11 cellular contexts compared by ENCODE assay signal in genomic region chr17:37698132-37698615, GRCh38. TPM values are rescaled to one million over a fixed set of nuclear protein-coding genes. Genes with fewer than 3 reads are reported as not detected.
DNase-seq lines count a peak whose midpoint lies in the region; ATAC-seq, FAIRE-seq and TF ChIP-seq lines count a peak whose summit lies in the region.
"Had no signal": no experiment of that assay in that cellular context is flagged by ENCODE, and none has a peak within 500 bp of the region (broad histone marks: within the 10 kb centered on the region; RNA-seq: fewer than 3 reads in every experiment).

No MANE protein-coding gene starts in this region.

- H3K9me2 ChIP-seq in GM23248 (ENCODE audit: insufficient read depth) = no peaks in the 10 kb centered on the region

- no peak overlapping the region for H3K27ac Mint-ChIP-seq in WTC11

- CTCF ChIA-PET in WTC11 (lab: Charles Lee) = no interaction called here

- H4K20me1 ChIP-seq in GM23248 (ENCODE audit: insufficient read depth) (no peaks in the 10 kb centered on the region), keratinocyte (ENCODE audit: control insufficient read depth, extremely low read depth, insufficient read depth, low read length) (no peaks in the 10 kb centered on the region)

- H3K27me3 Mint-ChIP-seq in WTC11 (ENCODE audit: low read depth) = peaks cover 8% of the 10 kb centered on the region

- TF ChIP-seq CTCF in WTC11 (IDR thresholded peaks at IDR 0.05) (no peak), keratinocyte (optimal IDR thresholded peaks at IDR 0.05 in 1 of 3, IDR thresholded peaks at IDR 0.05 in 1 of 3, conservative IDR thresholded peaks at IDR 0.05 in 1 of 3; ENCODE audit: extremely low read depth in 1 of 3, insufficient read depth in 2 of 3, low read length in 3 of 3) (no peak), esophagus muscularis mucosa (IDR thresholded peaks at IDR 0.05) (no peak)

- H2AFZ ChIP-seq in GM23248 (no peak overlapping the region), keratinocyte (ENCODE audit: control insufficient read depth, low read length) (no peak overlapping the region)

- ATAC-seq in WTC11 = no peak
- ATAC-seq in HG02938 (IDR thresholded peaks at IDR 0.05; ENCODE audit: unreplicated experiment) = no peak
- no peak for ATAC-seq in HG02885 (IDR thresholded peaks at IDR 0.05; ENCODE audit: poor library complexity, unreplicated experiment)
- ATAC-seq in GM21528 (IDR thresholded peaks at IDR 0.05; ENCODE audit: low FRiP score, unreplicated experiment) = no peak

- H3K36me3 ChIP-seq in GM23248 (ENCODE audit: low read depth) (no peaks in the 10 kb centered on the region), keratinocyte (ENCODE audit: control insufficient read depth in 2 of 2, extremely low read depth in 1 of 2, insufficient read depth in 2 of 2, low read length in 2 of 2) (no peaks in the 10 kb centered on the region), esophagus muscularis mucosa (no peaks in the 10 kb centered on the region)
- H3K36me3 ChIP-seq: left ventricle myocardium inferior had no signal

- H3K9me3 Mint-ChIP-seq in WTC11 = peaks cover 22% of the 10 kb centered on the region

- peak; percentile 78 for DNase-seq in Caki2 (ENCODE audit: low read depth)
- DNase-seq in GM23248 = peak; percentile 59
- no peak for DNase-seq in WTC11 (ENCODE audit: low spot score)
- peak; percentile 21 for DNase-seq in keratinocyte (ENCODE audit: low read depth, low spot score)
- no peak for DNase-seq in esophagus muscularis mucosa (ENCODE audit: extremely low spot score)
- DNase-seq: amniotic stem cell, left ventricle myocardium inferior, trophoblast cell had no signal

- no peaks in the 10 kb centered on the region for H3K9me3 ChIP-seq in GM23248 (ENCODE audit: low read depth)
- H3K9me3 ChIP-seq in keratinocyte (ENCODE audit: control insufficient read depth, low read depth, low read length) = peaks cover 3% of the 10 kb centered on the region
- no peaks in the 10 kb centered on the region for H3K9me3 ChIP-seq in esophagus muscularis mucosa

- intact Hi-C loops in esophagus muscularis mucosa (cut with DNase I) = no loop called here

- H3K9ac ChIP-seq in GM23248 (no peak overlapping the region), keratinocyte (ENCODE audit: control insufficient read depth, extremely low read depth, insufficient read depth, low read length) (no peak overlapping the region)

- peaks cover 9% of the 10 kb centered on the region; the same call in 1 of the 2 replicates for H3F3A ChIP-seq in GM23248 (ENCODE audit: insufficient read depth)

- no peaks in the 10 kb centered on the region for H3K9me1 ChIP-seq in keratinocyte (ENCODE audit: control insufficient read depth, extremely low read depth, insufficient read depth, low read length)

- 0 out of 2 replicates have a peak, but pooled peaks cover 6% of the 10 kb centered on the region for H3K27me3 ChIP-seq in GM23248 (replicated peaks; ENCODE audit: insufficient read depth)
- peaks cover 5% of the 10 kb centered on the region for H3K27me3 ChIP-seq in keratinocyte (ENCODE audit: control insufficient read depth, extremely low read depth, insufficient read depth, low read length)
- H3K27me3 ChIP-seq in esophagus muscularis mucosa = peaks cover 0 to 30% (median 0%) of the 10 kb centered on the region in 4 donors

- in situ Hi-C loops in Caki2 (cut with HindIII; ENCODE audit: low pct_unique_long_range_greater_than_20kb, low sequenced_read_pairs) = no loop called here
- in situ Hi-C loops in GM23248 (cut with MboI) = no loop called here

- no peak for TF ChIP-seq POLR2A in esophagus muscularis mucosa (IDR thresholded peaks at IDR 0.05; ENCODE audit: low read depth)

- H3K4me3 ChIP-seq in GM23248 (no peak overlapping the region), keratinocyte (ENCODE audit: control insufficient read depth in 2 of 3, extremely low read depth in 1 of 3, insufficient read depth in 2 of 3, low read depth in 1 of 3, low read length in 3 of 3) (no peak overlapping the region), esophagus muscularis mucosa (no peak overlapping the region)
- H3K4me3 ChIP-seq: left ventricle myocardium inferior had no signal

- H3K4me1 ChIP-seq in GM23248 (ENCODE audit: insufficient read depth) = peaks cover 23% of the 10 kb centered on the region
- H3K4me1 ChIP-seq in keratinocyte (ENCODE audit: control insufficient read depth, extremely low read depth, insufficient read depth, low read length) = peaks cover 39% of the 10 kb centered on the region
- H3K4me1 ChIP-seq in esophagus muscularis mucosa = no peaks in the 10 kb centered on the region
- H3K4me1 ChIP-seq: left ventricle myocardium inferior had no signal

- H3K4me1 Mint-ChIP-seq in WTC11 = peaks cover 4% of the 10 kb centered on the region; the same call in 1 of the 2 replicates

- H3K79me2 ChIP-seq in GM23248 (ENCODE audit: insufficient read depth) (no peaks in the 10 kb centered on the region), keratinocyte (ENCODE audit: control insufficient read depth, insufficient read depth, low read length) (no peaks in the 10 kb centered on the region)

- WGBS in GM23248 (ENCODE audit: low coverage in 1 of 2, low lambda C conversion rate in 2 of 2, missing lambda C conversion rate in 2 of 2), 2 experiments = 47 to 52% methylated on average over 3 of the region's 3 CpGs
- 88% methylated on average over 3 of the region's 3 CpGs for WGBS in esophagus muscularis mucosa

- no peak overlapping the region for H3K4me3 Mint-ChIP-seq in WTC11

- H3K36me3 Mint-ChIP-seq in WTC11 = peaks cover 15% of the 10 kb centered on the region

- H3K27ac ChIP-seq in GM23248 (no peak overlapping the region), keratinocyte (ENCODE audit: control insufficient read depth, insufficient read depth, low read length) (peak overlapping the region; percentile 56), esophagus muscularis mucosa (replicated peaks in 1 of 4) (no peak overlapping the region)
- H3K27ac ChIP-seq: left ventricle myocardium inferior had no signal

- H3K4me2 ChIP-seq in GM23248 (ENCODE audit: unreplicated experiment) (no peak overlapping the region), keratinocyte (ENCODE audit: control insufficient read depth, extremely low read depth, insufficient read depth, low read depth, low read length) (peak overlapping the region; percentile 29)

- TF ChIP-seq EP300 in esophagus muscularis mucosa (IDR thresholded peaks at IDR 0.05) = no peak

- POLR2A ChIA-PET in WTC11 (lab: Charles Lee) = no interaction called here

- dilution Hi-C loops in keratinocyte (cut with MboI; ENCODE audit: extremely low pct_ligation_motif_present, low sequenced_read_pairs) = no loop called here

- FAIRE-seq in keratinocyte (lab: Jason Lieb, UNC) = no peak

TF ChIP-seq in WTC11, 78 proteins besides CTCF, POLR2A, EP300 and RAD21:
- TF ChIP-seq TCF7 (CRISPR knock-in tag; IDR thresholded peaks at IDR 0.05; ENCODE audit: low read depth) (no peak), GTF2I (CRISPR knock-in tag; conservative IDR thresholded peaks at IDR 0.05) (no peak), GABPB1 (CRISPR knock-in tag; IDR thresholded peaks at IDR 0.05) (peak; percentile 28; the same call in 1 of the 2 replicates)

RNA-seq across cellular contexts. Expression of gene HNF1B, which starts 46.7 kb away (rescaled TPM):
- 3.6 and 11.4 TPM in 2 replicates for total RNA-seq in Caki2 (2014; rRNA removed; shearing (Covaris generic); ENCODE audit: low replicate concordance)
- not detected in 2 replicates for total RNA-seq in GM23248 (2014; rRNA removed; shearing (Covaris generic))
- polyA plus RNA-seq in GM23248 (2016; fragmentation: Nextera tagmentation; extraction: Ambion mirVana) (not detected in 2 replicates), keratinocyte (not detected in 3 replicates)
- total RNA-seq in WTC11 (2021) (0.14 to 0.26 TPM (median 0.23 TPM) in 3 replicates), esophagus muscularis mucosa (not detected)
- not detected for polyA plus RNA-seq in keratinocyte (2011; ENCODE audit: low read depth)
- polyA plus RNA-seq in keratinocyte (2011; cell fraction: cytosol; rRNA removed) = not detected in 2 replicates
- polyA plus RNA-seq in keratinocyte (2011; cell fraction: nucleus; rRNA removed) = not detected in 2 replicates
- not detected in 2 replicates for polyA plus RNA-seq in keratinocyte (2012; ENCODE audit: low replicate concordance)
- not detected in 3 replicates for polyA minus RNA-seq in keratinocyte
- polyA minus RNA-seq in keratinocyte (2011; cell fraction: cytosol; rRNA and poly(A)+ RNA removed) = not detected
- polyA minus RNA-seq in keratinocyte (2011; cell fraction: nucleus; rRNA and poly(A)+ RNA removed) = not detected in 2 replicates
- total RNA-seq: left ventricle myocardium inferior had no signal

RNA-seq across cellular contexts. Expression of gene DDX52, which starts 54.9 kb away (rescaled TPM):
- 22.1 and 26.7 TPM in 2 replicates for total RNA-seq in Caki2 (2014; rRNA removed; shearing (Covaris generic); ENCODE audit: low replicate concordance)
- total RNA-seq in GM23248 (2014; rRNA removed; shearing (Covaris generic)) = 26.7 and 34.7 TPM in 2 replicates
- 23.5 and 26.1 TPM in 2 replicates for polyA plus RNA-seq in GM23248 (2016; fragmentation: Nextera tagmentation; extraction: Ambion mirVana)
- 29.8 to 31.9 TPM (median 30.6 TPM) in 3 replicates for total RNA-seq in WTC11 (2021)
- 10.3 to 22.4 TPM (median 21.8 TPM) in 3 replicates for polyA plus RNA-seq in keratinocyte
- 21.9 TPM for polyA plus RNA-seq in keratinocyte (2011; ENCODE audit: low read depth)
- 10.5 and 21.9 TPM in 2 replicates for polyA plus RNA-seq in keratinocyte (2011; cell fraction: cytosol; rRNA removed)
- polyA plus RNA-seq in keratinocyte (2011; cell fraction: nucleus; rRNA removed) = 26.3 and 34.6 TPM in 2 replicates
- 14.7 and 16.9 TPM in 2 replicates for polyA plus RNA-seq in keratinocyte (2012; ENCODE audit: low replicate concordance)
- 3.2 to 23.0 TPM (median 8.3 TPM) in 3 replicates for polyA minus RNA-seq in keratinocyte
- 8.2 TPM for polyA minus RNA-seq in keratinocyte (2011; cell fraction: cytosol; rRNA and poly(A)+ RNA removed)
- polyA minus RNA-seq in keratinocyte (2011; cell fraction: nucleus; rRNA and poly(A)+ RNA removed) = 11.7 and 28.5 TPM in 2 replicates
- 10 to 100 TPM; 13.1 to 17.9 (median 14.1) TPM for total RNA-seq in esophagus muscularis mucosa

Comparison
In these comparisons a context has a peak if more than half of its experiments do, and no peak if none do; other contexts are left out.
1. DNase-seq: peak in Caki2 (single experiment), GM23248 (single experiment) and keratinocyte (single experiment); none in WTC11 (single experiment) and esophagus muscularis mucosa (single experiment).